Comparison of ENCODE assay signal across 19 cellular contexts in the genomic region with DNA sequence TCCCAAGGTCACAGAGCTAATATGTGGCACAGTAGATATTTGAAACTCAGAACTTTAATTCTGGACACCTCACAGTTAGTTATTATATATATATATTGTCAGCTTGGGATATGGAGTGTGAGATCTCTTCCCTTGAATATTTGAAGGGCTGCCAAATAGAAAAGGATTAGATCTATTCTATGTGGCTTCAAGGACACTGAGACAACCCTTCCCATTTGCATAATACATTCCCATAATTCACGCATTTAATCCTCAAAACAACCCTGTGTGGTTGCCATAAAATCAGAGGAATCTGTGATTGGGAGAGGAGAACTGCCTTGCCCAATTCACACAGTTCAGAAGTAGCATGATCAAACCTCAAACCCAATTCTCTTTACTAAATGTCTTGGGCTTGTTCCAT.
"Had no signal": no experiment of that assay in that cellular context is flagged by ENCODE, and none has a peak within 500 bp of the region (broad histone marks: within the 10 kb centered on the region; RNA-seq: fewer than 3 reads in every experiment).

No MANE protein-coding gene starts in this region.

- H3K36me3 Mint-ChIP-seq: immature natural killer cell; memory B cell; naive thymus-derived CD4-positive, alpha-beta T cell; stimulated activated naive B cell treated with anti-CD40 and anti-IgM and Interleukin-4, amounts not matched to agents 10 μg/mL and 1 μg/mL and 100 μg/mL, for 72 hours had no signal

- H3K9ac ChIP-seq: neural progenitor cell had no signal

- H3K4me1 ChIP-seq: neural progenitor cell, pancreas, right lobe of liver, spleen had no signal

- ATAC-seq: activated CD8-positive, alpha-beta T cell treated with anti-CD3 and anti-CD28 coated beads for 36 hours; left ventricle myocardium superior; mucosa of descending colon; naive thymus-derived CD4-positive, alpha-beta T cell; stimulated activated naive B cell treated with anti-CD40 and anti-IgM and Interleukin-4, amounts not matched to agents 10 μg/mL and 1 μg/mL and 100 μg/mL, for 72 hours had no signal

- H3K9me3 Mint-ChIP-seq: activated CD4-positive, alpha-beta T cell treated with anti-CD3 and anti-CD28 coated beads, Interleukin-2, amount 10 ng/mL, durations not matched to agents 24 days and 14 days; activated CD8-positive, alpha-beta T cell treated with anti-CD3 and anti-CD28 coated beads for 36 hours; activated T-helper 2 cell treated with anti-CD3 and anti-CD28 coated beads, Interferon-gamma antibody, Interleukin-2, Interleukin-4, amounts not matched to agents 10 μg/mL and 5 μg/mL and 100 μg/mL, durations not matched to agents 14 hours and 24 hours and 36 hours; memory B cell; neural progenitor cell; stimulated activated naive B cell treated with anti-CD40 and anti-IgM and Interleukin-4, amounts not matched to agents 10 μg/mL and 1 μg/mL and 100 μg/mL, for 72 hours had no signal

- H3K4me3 Mint-ChIP-seq: activated CD4-positive, alpha-beta T cell treated with anti-CD3 and anti-CD28 coated beads, Interleukin-2, amount 10 ng/mL, durations not matched to agents 24 days and 14 days; activated CD8-positive, alpha-beta T cell treated with anti-CD3 and anti-CD28 coated beads for 36 hours; immature natural killer cell; memory B cell; naive thymus-derived CD4-positive, alpha-beta T cell; neural progenitor cell; stimulated activated naive B cell treated with anti-CD40 and anti-IgM and Interleukin-4, amounts not matched to agents 10 μg/mL and 1 μg/mL and 100 μg/mL, for 72 hours had no signal

- H3K36me3 ChIP-seq: neural progenitor cell, pancreas, right lobe of liver, spleen had no signal

- H3K27me3 ChIP-seq: neural progenitor cell, pancreas, right lobe of liver had no signal

- H3K4me3 ChIP-seq: mucosa of descending colon, neural progenitor cell, pancreas, right lobe of liver, spleen had no signal

- H3K4me1 Mint-ChIP-seq: activated CD4-positive, alpha-beta T cell treated with anti-CD3 and anti-CD28 coated beads, Interleukin-2, amount 10 ng/mL, durations not matched to agents 24 days and 14 days; immature natural killer cell; memory B cell; naive thymus-derived CD4-positive, alpha-beta T cell; stimulated activated naive B cell treated with anti-CD40 and anti-IgM and Interleukin-4, amounts not matched to agents 10 μg/mL and 1 μg/mL and 100 μg/mL, for 72 hours had no signal

- H3K27ac Mint-ChIP-seq: activated CD4-positive, alpha-beta T cell treated with anti-CD3 and anti-CD28 coated beads, Interleukin-2, amount 10 ng/mL, durations not matched to agents 24 days and 14 days; activated CD8-positive, alpha-beta T cell treated with anti-CD3 and anti-CD28 coated beads for 36 hours; activated T-helper 2 cell treated with anti-CD3 and anti-CD28 coated beads, Interferon-gamma antibody, Interleukin-2, Interleukin-4, amounts not matched to agents 10 μg/mL and 5 μg/mL and 100 μg/mL, durations not matched to agents 14 hours and 24 hours and 36 hours; immature natural killer cell; memory B cell; naive thymus-derived CD4-positive, alpha-beta T cell; neural progenitor cell; stimulated activated naive B cell treated with anti-CD40 and anti-IgM and Interleukin-4, amounts not matched to agents 10 μg/mL and 1 μg/mL and 100 μg/mL, for 72 hours had no signal

- H3K27ac ChIP-seq: neural progenitor cell, pancreas, right lobe of liver, spleen had no signal

- H2AFZ ChIP-seq: neural progenitor cell had no signal

- H3K4me2 ChIP-seq: neural progenitor cell had no signal

- H3K9me3 ChIP-seq: mucosa of descending colon, pancreas, right lobe of liver, spleen had no signal

- FAIRE-seq: endometrium, pancreas had no signal

- DNase-seq: activated CD4-positive, alpha-beta T cell treated with anti-CD3 and anti-CD28 coated beads, Interleukin-2, amount 10 ng/mL, durations not matched to agents 24 days and 14 days; activated CD8-positive, alpha-beta T cell treated with anti-CD3 and anti-CD28 coated beads for 36 hours; activated naive CD4-positive, alpha-beta T cell treated with Interleukin-2 at 50 U/mL for 16 hours; activated T-cell treated with anti-CD3 and anti-CD28 coated beads, Interleukin-2, amount 50 U/mL, for 1 hour; aorta; cortex of kidney; immature natural killer cell; left ventricle myocardium superior; mucosa of descending colon; naive thymus-derived CD4-positive, alpha-beta T cell; pancreas; right lobe of liver; spleen; stimulated activated CD4-positive, alpha-beta T cell treated with anti-CD3 and anti-CD28 coated beads, Interleukin-4, amount 100 ng/mL, for 4 hours; stimulated activated naive B cell treated with anti-CD40 and anti-IgM and Interleukin-4, amounts not matched to agents 10 μg/mL and 1 μg/mL and 100 μg/mL, for 72 hours had no signal
